1 cellular context compared by ENCODE assay signal in the genomic region with DNA sequence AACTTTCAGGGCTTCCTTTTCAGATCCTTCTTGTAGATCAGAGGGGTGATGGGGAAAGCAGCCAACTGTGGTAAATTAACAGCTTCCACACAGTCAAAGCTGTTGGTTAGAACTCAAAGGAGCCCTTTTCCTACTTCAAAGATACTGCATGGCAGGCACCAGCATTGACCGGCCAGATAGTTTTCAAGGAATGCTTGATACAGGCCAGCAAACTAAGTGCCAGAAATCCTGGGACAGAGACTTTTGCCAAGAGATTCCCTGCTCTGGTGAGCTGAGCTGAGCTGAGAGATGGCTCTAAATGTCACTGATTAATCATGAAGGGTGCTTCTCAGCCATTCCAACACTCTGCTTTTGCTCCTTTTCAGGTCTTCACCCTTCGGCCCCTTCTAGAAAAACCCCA.
TF ChIP-seq lines count a peak whose summit lies in the region.

No MANE protein-coding gene starts in this region.

TF ChIP-seq in GM23338, 12 proteins besides CTCF, POLR2A, EP300 and RAD21 (continued from another document):
- TF ChIP-seq, protein P1, sequence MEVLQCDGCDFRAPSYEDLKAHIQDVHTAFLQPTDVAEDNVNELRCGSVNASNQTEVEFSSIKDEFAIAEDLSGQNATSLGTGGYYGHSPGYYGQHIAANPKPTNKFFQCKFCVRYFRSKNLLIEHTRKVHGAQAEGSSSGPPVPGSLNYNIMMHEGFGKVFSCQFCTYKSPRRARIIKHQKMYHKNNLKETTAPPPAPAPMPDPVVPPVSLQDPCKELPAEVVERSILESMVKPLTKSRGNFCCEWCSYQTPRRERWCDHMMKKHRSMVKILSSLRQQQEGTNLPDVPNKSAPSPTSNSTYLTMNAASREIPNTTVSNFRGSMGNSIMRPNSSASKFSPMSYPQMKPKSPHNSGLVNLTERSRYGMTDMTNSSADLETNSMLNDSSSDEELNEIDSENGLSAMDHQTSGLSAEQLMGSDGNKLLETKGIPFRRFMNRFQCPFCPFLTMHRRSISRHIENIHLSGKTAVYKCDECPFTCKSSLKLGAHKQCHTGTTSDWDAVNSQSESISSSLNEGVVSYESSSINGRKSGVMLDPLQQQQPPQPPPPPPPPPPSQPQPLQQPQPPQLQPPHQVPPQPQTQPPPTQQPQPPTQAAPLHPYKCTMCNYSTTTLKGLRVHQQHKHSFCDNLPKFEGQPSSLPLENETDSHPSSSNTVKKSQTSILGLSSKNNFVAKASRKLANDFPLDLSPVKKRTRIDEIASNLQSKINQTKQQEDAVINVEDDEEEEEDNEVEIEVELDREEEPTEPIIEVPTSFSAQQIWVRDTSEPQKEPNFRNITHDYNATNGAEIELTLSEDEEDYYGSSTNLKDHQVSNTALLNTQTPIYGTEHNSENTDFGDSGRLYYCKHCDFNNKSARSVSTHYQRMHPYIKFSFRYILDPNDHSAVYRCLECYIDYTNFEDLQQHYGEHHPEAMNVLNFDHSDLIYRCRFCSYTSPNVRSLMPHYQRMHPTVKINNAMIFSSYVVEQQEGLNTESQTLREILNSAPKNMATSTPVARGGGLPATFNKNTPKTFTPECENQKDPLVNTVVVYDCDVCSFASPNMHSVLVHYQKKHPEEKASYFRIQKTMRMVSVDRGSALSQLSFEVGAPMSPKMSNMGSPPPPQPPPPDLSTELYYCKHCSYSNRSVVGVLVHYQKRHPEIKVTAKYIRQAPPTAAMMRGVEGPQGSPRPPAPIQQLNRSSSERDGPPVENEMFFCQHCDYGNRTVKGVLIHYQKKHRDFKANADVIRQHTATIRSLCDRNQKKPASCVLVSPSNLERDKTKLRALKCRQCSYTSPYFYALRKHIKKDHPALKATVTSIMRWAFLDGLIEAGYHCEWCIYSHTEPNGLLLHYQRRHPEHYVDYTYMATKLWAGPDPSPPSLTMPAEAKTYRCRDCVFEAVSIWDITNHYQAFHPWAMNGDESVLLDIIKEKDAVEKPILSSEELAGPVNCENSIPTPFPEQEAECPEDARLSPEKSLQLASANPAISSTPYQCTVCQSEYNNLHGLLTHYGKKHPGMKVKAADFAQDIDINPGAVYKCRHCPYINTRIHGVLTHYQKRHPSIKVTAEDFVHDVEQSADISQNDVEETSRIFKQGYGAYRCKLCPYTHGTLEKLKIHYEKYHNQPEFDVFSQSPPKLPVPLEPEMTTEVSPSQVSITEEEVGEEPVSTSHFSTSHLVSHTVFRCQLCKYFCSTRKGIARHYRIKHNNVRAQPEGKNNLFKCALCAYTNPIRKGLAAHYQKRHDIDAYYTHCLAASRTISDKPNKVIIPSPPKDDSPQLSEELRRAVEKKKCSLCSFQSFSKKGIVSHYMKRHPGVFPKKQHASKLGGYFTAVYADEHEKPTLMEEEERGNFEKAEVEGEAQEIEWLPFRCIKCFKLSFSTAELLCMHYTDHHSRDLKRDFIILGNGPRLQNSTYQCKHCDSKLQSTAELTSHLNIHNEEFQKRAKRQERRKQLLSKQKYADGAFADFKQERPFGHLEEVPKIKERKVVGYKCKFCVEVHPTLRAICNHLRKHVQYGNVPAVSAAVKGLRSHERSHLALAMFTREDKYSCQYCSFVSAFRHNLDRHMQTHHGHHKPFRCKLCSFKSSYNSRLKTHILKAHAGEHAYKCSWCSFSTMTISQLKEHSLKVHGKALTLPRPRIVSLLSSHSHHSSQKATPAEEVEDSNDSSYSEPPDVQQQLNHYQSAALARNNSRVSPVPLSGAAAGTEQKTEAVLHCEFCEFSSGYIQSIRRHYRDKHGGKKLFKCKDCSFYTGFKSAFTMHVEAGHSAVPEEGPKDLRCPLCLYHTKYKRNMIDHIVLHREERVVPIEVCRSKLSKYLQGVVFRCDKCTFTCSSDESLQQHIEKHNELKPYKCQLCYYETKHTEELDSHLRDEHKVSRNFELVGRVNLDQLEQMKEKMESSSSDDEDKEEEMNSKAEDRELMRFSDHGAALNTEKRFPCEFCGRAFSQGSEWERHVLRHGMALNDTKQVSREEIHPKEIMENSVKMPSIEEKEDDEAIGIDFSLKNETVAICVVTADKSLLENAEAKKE (CRISPR knock-in tag; IDR thresholded peaks at IDR 0.05) = no peak
TF ChIP-seq in GM23338: peak in this region for 0.
